In the genomic region with DNA sequence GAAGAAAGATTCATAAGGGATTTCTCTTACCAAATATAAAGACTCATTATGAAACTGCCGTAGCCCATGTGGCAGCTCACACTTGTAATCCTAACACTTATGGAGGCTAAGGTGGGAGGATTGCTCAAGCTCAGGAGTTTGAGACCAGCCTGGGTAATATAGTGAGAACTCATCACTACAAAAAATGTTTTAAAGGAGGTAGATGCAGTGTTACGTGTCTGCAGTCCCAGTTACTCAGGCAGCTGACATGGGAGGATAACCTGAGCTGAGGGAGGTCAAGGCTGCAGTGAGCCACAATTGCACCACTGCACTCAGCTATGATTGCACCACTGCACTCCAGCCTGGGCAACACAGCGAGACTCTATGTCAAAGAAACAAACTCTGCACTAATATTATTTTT, we compare ENCODE assay signal across 1 cellular context.
TF ChIP-seq lines count a peak whose summit lies in the region.

No MANE protein-coding gene starts in this region.

TF ChIP-seq in GM23338, 12 proteins besides CTCF, POLR2A, EP300 and RAD21 (continued from another document):
- TF ChIP-seq, protein P1, sequence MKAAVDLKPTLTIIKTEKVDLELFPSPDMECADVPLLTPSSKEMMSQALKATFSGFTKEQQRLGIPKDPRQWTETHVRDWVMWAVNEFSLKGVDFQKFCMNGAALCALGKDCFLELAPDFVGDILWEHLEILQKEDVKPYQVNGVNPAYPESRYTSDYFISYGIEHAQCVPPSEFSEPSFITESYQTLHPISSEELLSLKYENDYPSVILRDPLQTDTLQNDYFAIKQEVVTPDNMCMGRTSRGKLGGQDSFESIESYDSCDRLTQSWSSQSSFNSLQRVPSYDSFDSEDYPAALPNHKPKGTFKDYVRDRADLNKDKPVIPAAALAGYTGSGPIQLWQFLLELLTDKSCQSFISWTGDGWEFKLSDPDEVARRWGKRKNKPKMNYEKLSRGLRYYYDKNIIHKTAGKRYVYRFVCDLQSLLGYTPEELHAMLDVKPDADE (IDR thresholded peaks at IDR 0.05) = no peak
- TF ChIP-seq EZH2phosphoT487 (IDR thresholded peaks at IDR 0.05; ENCODE audit: unreplicated experiment) (no peak), JUNB (IDR thresholded peaks at IDR 0.05; ENCODE audit: unreplicated experiment) (no peak), ZNF331 (CRISPR knock-in tag; IDR thresholded peaks at IDR 0.05; ENCODE audit: low read depth) (no peak), NANOG (IDR thresholded peaks at IDR 0.05; ENCODE audit: borderline replicate concordance) (no peak)
- TF ChIP-seq, protein P2, sequence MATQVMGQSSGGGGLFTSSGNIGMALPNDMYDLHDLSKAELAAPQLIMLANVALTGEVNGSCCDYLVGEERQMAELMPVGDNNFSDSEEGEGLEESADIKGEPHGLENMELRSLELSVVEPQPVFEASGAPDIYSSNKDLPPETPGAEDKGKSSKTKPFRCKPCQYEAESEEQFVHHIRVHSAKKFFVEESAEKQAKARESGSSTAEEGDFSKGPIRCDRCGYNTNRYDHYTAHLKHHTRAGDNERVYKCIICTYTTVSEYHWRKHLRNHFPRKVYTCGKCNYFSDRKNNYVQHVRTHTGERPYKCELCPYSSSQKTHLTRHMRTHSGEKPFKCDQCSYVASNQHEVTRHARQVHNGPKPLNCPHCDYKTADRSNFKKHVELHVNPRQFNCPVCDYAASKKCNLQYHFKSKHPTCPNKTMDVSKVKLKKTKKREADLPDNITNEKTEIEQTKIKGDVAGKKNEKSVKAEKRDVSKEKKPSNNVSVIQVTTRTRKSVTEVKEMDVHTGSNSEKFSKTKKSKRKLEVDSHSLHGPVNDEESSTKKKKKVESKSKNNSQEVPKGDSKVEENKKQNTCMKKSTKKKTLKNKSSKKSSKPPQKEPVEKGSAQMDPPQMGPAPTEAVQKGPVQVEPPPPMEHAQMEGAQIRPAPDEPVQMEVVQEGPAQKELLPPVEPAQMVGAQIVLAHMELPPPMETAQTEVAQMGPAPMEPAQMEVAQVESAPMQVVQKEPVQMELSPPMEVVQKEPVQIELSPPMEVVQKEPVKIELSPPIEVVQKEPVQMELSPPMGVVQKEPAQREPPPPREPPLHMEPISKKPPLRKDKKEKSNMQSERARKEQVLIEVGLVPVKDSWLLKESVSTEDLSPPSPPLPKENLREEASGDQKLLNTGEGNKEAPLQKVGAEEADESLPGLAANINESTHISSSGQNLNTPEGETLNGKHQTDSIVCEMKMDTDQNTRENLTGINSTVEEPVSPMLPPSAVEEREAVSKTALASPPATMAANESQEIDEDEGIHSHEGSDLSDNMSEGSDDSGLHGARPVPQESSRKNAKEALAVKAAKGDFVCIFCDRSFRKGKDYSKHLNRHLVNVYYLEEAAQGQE (IDR thresholded peaks at IDR 0.05; ENCODE audit: unreplicated experiment) = no peak
- TF ChIP-seq, protein P3, sequence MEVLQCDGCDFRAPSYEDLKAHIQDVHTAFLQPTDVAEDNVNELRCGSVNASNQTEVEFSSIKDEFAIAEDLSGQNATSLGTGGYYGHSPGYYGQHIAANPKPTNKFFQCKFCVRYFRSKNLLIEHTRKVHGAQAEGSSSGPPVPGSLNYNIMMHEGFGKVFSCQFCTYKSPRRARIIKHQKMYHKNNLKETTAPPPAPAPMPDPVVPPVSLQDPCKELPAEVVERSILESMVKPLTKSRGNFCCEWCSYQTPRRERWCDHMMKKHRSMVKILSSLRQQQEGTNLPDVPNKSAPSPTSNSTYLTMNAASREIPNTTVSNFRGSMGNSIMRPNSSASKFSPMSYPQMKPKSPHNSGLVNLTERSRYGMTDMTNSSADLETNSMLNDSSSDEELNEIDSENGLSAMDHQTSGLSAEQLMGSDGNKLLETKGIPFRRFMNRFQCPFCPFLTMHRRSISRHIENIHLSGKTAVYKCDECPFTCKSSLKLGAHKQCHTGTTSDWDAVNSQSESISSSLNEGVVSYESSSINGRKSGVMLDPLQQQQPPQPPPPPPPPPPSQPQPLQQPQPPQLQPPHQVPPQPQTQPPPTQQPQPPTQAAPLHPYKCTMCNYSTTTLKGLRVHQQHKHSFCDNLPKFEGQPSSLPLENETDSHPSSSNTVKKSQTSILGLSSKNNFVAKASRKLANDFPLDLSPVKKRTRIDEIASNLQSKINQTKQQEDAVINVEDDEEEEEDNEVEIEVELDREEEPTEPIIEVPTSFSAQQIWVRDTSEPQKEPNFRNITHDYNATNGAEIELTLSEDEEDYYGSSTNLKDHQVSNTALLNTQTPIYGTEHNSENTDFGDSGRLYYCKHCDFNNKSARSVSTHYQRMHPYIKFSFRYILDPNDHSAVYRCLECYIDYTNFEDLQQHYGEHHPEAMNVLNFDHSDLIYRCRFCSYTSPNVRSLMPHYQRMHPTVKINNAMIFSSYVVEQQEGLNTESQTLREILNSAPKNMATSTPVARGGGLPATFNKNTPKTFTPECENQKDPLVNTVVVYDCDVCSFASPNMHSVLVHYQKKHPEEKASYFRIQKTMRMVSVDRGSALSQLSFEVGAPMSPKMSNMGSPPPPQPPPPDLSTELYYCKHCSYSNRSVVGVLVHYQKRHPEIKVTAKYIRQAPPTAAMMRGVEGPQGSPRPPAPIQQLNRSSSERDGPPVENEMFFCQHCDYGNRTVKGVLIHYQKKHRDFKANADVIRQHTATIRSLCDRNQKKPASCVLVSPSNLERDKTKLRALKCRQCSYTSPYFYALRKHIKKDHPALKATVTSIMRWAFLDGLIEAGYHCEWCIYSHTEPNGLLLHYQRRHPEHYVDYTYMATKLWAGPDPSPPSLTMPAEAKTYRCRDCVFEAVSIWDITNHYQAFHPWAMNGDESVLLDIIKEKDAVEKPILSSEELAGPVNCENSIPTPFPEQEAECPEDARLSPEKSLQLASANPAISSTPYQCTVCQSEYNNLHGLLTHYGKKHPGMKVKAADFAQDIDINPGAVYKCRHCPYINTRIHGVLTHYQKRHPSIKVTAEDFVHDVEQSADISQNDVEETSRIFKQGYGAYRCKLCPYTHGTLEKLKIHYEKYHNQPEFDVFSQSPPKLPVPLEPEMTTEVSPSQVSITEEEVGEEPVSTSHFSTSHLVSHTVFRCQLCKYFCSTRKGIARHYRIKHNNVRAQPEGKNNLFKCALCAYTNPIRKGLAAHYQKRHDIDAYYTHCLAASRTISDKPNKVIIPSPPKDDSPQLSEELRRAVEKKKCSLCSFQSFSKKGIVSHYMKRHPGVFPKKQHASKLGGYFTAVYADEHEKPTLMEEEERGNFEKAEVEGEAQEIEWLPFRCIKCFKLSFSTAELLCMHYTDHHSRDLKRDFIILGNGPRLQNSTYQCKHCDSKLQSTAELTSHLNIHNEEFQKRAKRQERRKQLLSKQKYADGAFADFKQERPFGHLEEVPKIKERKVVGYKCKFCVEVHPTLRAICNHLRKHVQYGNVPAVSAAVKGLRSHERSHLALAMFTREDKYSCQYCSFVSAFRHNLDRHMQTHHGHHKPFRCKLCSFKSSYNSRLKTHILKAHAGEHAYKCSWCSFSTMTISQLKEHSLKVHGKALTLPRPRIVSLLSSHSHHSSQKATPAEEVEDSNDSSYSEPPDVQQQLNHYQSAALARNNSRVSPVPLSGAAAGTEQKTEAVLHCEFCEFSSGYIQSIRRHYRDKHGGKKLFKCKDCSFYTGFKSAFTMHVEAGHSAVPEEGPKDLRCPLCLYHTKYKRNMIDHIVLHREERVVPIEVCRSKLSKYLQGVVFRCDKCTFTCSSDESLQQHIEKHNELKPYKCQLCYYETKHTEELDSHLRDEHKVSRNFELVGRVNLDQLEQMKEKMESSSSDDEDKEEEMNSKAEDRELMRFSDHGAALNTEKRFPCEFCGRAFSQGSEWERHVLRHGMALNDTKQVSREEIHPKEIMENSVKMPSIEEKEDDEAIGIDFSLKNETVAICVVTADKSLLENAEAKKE (CRISPR knock-in tag; IDR thresholded peaks at IDR 0.05) = no peak
